ENCODE assay signal across 21 cellular contexts in genomic region chr2:207750315-207750714, GRCh38. TPM values are rescaled to one million over a fixed set of nuclear protein-coding genes. Genes with fewer than 3 reads are reported as not detected.
DNase-seq lines count a peak whose midpoint lies in the region; ATAC-seq, FAIRE-seq and TF ChIP-seq lines count a peak whose summit lies in the region.
"Had no signal": no experiment of that assay in that cellular context is flagged by ENCODE, and none has a peak within 500 bp of the region (broad histone marks: within the 10 kb centered on the region; RNA-seq: fewer than 3 reads in every experiment).

No MANE protein-coding gene starts in this region.

- no peaks in the 10 kb centered on the region for H3K79me2 ChIP-seq in PC-3 (ENCODE audit: low read length)

- H4K8ac ChIP-seq in mesenchymal stem cell (ENCODE audit: low read length), result no peak overlapping the region

- H3K18ac ChIP-seq in mesenchymal stem cell (ENCODE audit: low read depth in 1 of 2, low read length in 2 of 2), result no peak overlapping the region

- H3K79me1 ChIP-seq in mesenchymal stem cell (replicated peaks; ENCODE audit: low read length, poor library complexity, severe bottlenecking), result peaks cover 4% of the 10 kb centered on the region

- TF ChIP-seq POLR2A in GM12891 (IDR thresholded peaks at IDR 0.05; ENCODE audit: low read depth, low read length), result no peak

- H4K91ac ChIP-seq in mesenchymal stem cell (ENCODE audit: low read length), result no peak overlapping the region

- H2AFZ ChIP-seq in mesenchymal stem cell (ENCODE audit: low read depth, low read length), result no peak overlapping the region
- no peak overlapping the region for H2AFZ ChIP-seq in PC-3 (ENCODE audit: low read length)

- intact Hi-C loops in PC-3 (cut with micrococcal nuclease), result no loop called here

- no peaks in the 10 kb centered on the region for H3F3A ChIP-seq in PC-3 (ENCODE audit: low read length, unreplicated experiment)

- peaks cover 5 to 49% of the 10 kb centered on the region in 2 experiments for H3K36me3 ChIP-seq in mesenchymal stem cell (ENCODE audit: control insufficient read depth in 1 of 2, insufficient read depth in 2 of 2, low read depth in 1 of 2, low read length in 2 of 2)
- peaks cover 32% of the 10 kb centered on the region for H3K36me3 ChIP-seq in PC-3 (ENCODE audit: low read depth, low read length)
- H3K36me3 ChIP-seq: colonic mucosa, SJCRH30 had no signal

- no peak for ATAC-seq in PC-3
- ATAC-seq: activated T-helper 17 cell treated with anti-CD3 and anti-CD28 coated beads, Interleukin-2, amount 50 U/mL, for 72 hours; body of pancreas; psoas muscle had no signal

- H2BK12ac ChIP-seq in mesenchymal stem cell (ENCODE audit: low read length in 2 of 2), result no peak overlapping the region

- H3K27ac ChIP-seq in mesenchymal stem cell (ENCODE audit: low read length, poor library complexity, severe bottlenecking) (no peak overlapping the region), PC-3 (ENCODE audit: low read length) (no peak overlapping the region)
- H3K27ac ChIP-seq: body of pancreas, colonic mucosa, psoas muscle, SJCRH30, skin epidermis, tibial nerve had no signal

- H3K9ac ChIP-seq in mesenchymal stem cell (ENCODE audit: low read length), result no peak overlapping the region
- H3K9ac ChIP-seq in PC-3 (ENCODE audit: low read length), result no peak overlapping the region

- H2BK15ac ChIP-seq in mesenchymal stem cell (ENCODE audit: low read depth, poor library complexity, severe bottlenecking), result no peak overlapping the region

- H3K9me3 ChIP-seq in mesenchymal stem cell (ENCODE audit: control insufficient read depth, low read length) (no peaks in the 10 kb centered on the region), PC-3 (ENCODE audit: low read length) (no peaks in the 10 kb centered on the region)
- H3K9me3 ChIP-seq: body of pancreas, colonic mucosa, Peyer's patch, psoas muscle, SJCRH30, tibial nerve had no signal

- H3K4me1 ChIP-seq in mesenchymal stem cell (ENCODE audit: control insufficient read depth, insufficient read depth, low read depth, low read length) (peaks cover 2% of the 10 kb centered on the region), PC-3 (ENCODE audit: insufficient read depth, low read length) (no peaks in the 10 kb centered on the region)
- H3K4me1 ChIP-seq: colonic mucosa, psoas muscle, SJCRH30 had no signal

- H2BK120ac ChIP-seq in mesenchymal stem cell (ENCODE audit: low read depth, low read length), result no peak overlapping the region

- no peak overlapping the region for H3K14ac ChIP-seq in mesenchymal stem cell (ENCODE audit: low read length in 2 of 2)

- no peak overlapping the region for H3K4ac ChIP-seq in mesenchymal stem cell (ENCODE audit: low read depth in 1 of 2, low read length in 2 of 2)

- no peak overlapping the region for H3K4me2 ChIP-seq in mesenchymal stem cell (ENCODE audit: low read length, poor library complexity, severe bottlenecking)
- H3K4me2 ChIP-seq in PC-3 (ENCODE audit: low read length), result no peak overlapping the region

- CTCF ChIA-PET in PC-3 (lab: Charles Lee), result no interaction called here

- no peak overlapping the region for H3K23ac ChIP-seq in mesenchymal stem cell (ENCODE audit: low read length in 2 of 2)

- no peak for FAIRE-seq in GM12891 (lab: Jason Lieb, UNC)
- FAIRE-seq: H54 had no signal

- peak; percentile 31 for DNase-seq in DMS79 treated with DMSO at 0.1 percent for 48 hours (lab: John Stamatoyannopoulos, UW)
- DNase-seq in NCI-H146 treated with DMSO at 0.1 percent for 48 hours (lab: John Stamatoyannopoulos, UW; ENCODE audit: unreplicated experiment), result peak; percentile 0
- DNase-seq in NCI-H82 treated with DMSO at 0.1 percent for 48 hours (lab: John Stamatoyannopoulos, UW; ENCODE audit: unreplicated experiment), result peak; percentile 37
- DNase-seq in mesenchymal stem cell, result no peak
- DNase-seq in A172 (ENCODE audit: low spot score), result no peak
- no peak for DNase-seq in GM03348 (ENCODE audit: low spot score)
- no peak for DNase-seq in GM12891 (ENCODE audit: insufficient read length, low spot score)
- no peak for DNase-seq in PC-3
- DNase-seq: activated CD4-positive, alpha-beta T cell treated with anti-CD3 and anti-CD28 coated beads, Interleukin-2, amount 10 ng/mL, durations not matched to agents 7 days and 5 days; body of pancreas; CD4-positive, alpha-beta T cell; colonic mucosa; NCI-H2029; Peyer's patch; psoas muscle; stimulated activated naive CD4-positive, alpha-beta T cell had no signal

- H3K9me2 ChIP-seq in PC-3 (replicated peaks; ENCODE audit: low read length), result no peaks in the 10 kb centered on the region

- TF ChIP-seq CTCF in PC-3 (conservative IDR thresholded peaks at IDR 0.05; ENCODE audit: low read depth, low read length), result no peak

- POLR2A ChIA-PET in PC-3 (lab: Charles Lee; ENCODE audit: unreplicated experiment), result no interaction called here

- no peaks in the 10 kb centered on the region for H4K20me1 ChIP-seq in PC-3 (ENCODE audit: low read length)

- H2BK5ac ChIP-seq in mesenchymal stem cell (ENCODE audit: low read depth, low read length, poor library complexity, severe bottlenecking), result peak overlapping the region; percentile 8

- H3K4me3 ChIP-seq in mesenchymal stem cell (ENCODE audit: insufficient read depth in 1 of 2, low read depth in 1 of 2, low read length in 2 of 2) (no peak overlapping the region), PC-3 (ENCODE audit: low read length) (no peak overlapping the region)
- H3K4me3 ChIP-seq: body of pancreas, colonic mucosa, Peyer's patch, psoas muscle, SJCRH30, skin epidermis, tibial nerve had no signal

- WGBS in mesenchymal stem cell, result 79% methylated on average over 3 of the region's 5 CpGs

- BruUV-seq in PC-3 (replicated peaks; lab: Mats Ljungman, UMichigan), result no TSS peak

- H2AK5ac ChIP-seq in mesenchymal stem cell (ENCODE audit: low read length, severe bottlenecking), result no peak overlapping the region

- H3K27me3 ChIP-seq in mesenchymal stem cell (ENCODE audit: control insufficient read depth in 1 of 2, insufficient read depth in 1 of 2, low read length in 2 of 2) (no peaks in the 10 kb centered on the region), PC-3 (ENCODE audit: low read length) (no peaks in the 10 kb centered on the region)
- H3K27me3 ChIP-seq: body of pancreas, colonic mucosa, Peyer's patch, SJCRH30, tibial nerve had no signal

TF ChIP-seq in GM12891, 5 proteins besides CTCF, POLR2A, EP300 and RAD21:
- TF ChIP-seq PAX5 (IDR thresholded peaks at IDR 0.05; ENCODE audit: insufficient read depth, low read length, severe bottlenecking), result no peak
- TF ChIP-seq POLR2AphosphoS5 (IDR thresholded peaks at IDR 0.05; ENCODE audit: low read depth, low read length), result no peak
- no peak for TF ChIP-seq TAF1 (IDR thresholded peaks at IDR 0.05; ENCODE audit: low read depth, low read length)
- TF ChIP-seq SPI1 (IDR thresholded peaks at IDR 0.05; ENCODE audit: low read depth, low read length), result no peak
- TF ChIP-seq POU2F2 (IDR thresholded peaks at IDR 0.05; ENCODE audit: low read depth, low read length), result no peak

RNA-seq across cellular contexts. Expression of gene FZD5, which starts 19.4 kb away (rescaled TPM):
- 0.94 TPM for polyA plus RNA-seq in mesenchymal stem cell (2013, experiment 1 of 2)
- polyA plus RNA-seq in mesenchymal stem cell (2013, experiment 2 of 2), result 0.99 TPM
- 6.5 and 7.0 TPM in 2 replicates for total RNA-seq in A172 (2014; rRNA removed; shearing (Covaris generic))
- polyA plus RNA-seq in GM12891 (2012; ENCODE audit: low read depth, missing spikeins), result 0.18 TPM
- total RNA-seq in PC-3 (2014; rRNA removed), result 7.2 and 7.5 TPM in 2 replicates

RNA-seq across cellular contexts. Expression of gene CCNYL1, which starts 38.9 kb away (rescaled TPM):
- 13.9 TPM for polyA plus RNA-seq in mesenchymal stem cell (2013, experiment 1 of 2)
- 14.8 TPM for polyA plus RNA-seq in mesenchymal stem cell (2013, experiment 2 of 2)
- total RNA-seq in A172 (2014; rRNA removed; shearing (Covaris generic)), result 4.9 and 5.5 TPM in 2 replicates
- polyA plus RNA-seq in GM12891 (2012; ENCODE audit: low read depth, missing spikeins), result 3.8 TPM
- total RNA-seq in PC-3 (2014; rRNA removed), result 14.7 and 19.2 TPM in 2 replicates

Comparison
In these comparisons a context has a peak if more than half of its experiments do, and no peak if none do; other contexts are left out.
1. DNase-seq: peak in DMS79 treated with DMSO at 0.1 percent for 48 hours (single experiment), NCI-H146 treated with DMSO at 0.1 percent for 48 hours (single experiment) and NCI-H82 treated with DMSO at 0.1 percent for 48 hours (single experiment); none in mesenchymal stem cell (single experiment), A172 (single experiment), GM03348 (single experiment), GM12891 (single experiment) and PC-3 (single experiment).